ENCODE assay signal across 8 cellular contexts in genomic region chr9:100474082-100474949, GRCh38. TPM values are rescaled to one million over a fixed set of nuclear protein-coding genes. Genes with fewer than 3 reads are reported as not detected.
A peak's percentile ranks its signal among the peaks of the same experiment; 100 is the strongest.
DNase-seq lines count a peak whose midpoint lies in the region; ATAC-seq, FAIRE-seq and TF ChIP-seq lines count a peak whose summit lies in the region.

No MANE protein-coding gene starts in this region.

- peak overlapping the region; percentile 43 for H3K4me3 ChIP-seq in K562
- peak overlapping the region; percentile 60 for H3K4me3 ChIP-seq in lower lobe of right lung
- H3K4me3 ChIP-seq in uterus = peak overlapping the region; percentile 38 to 50

- TF ChIP-seq POLR2A in K562 (conservative IDR thresholded peaks at IDR 0.05) = no peak
- TF ChIP-seq POLR2A in uterus (IDR thresholded peaks at IDR 0.05) = no peak

- peaks cover 3% of the 10 kb centered on the region for H3K4me1 Mint-ChIP-seq in activated naive CD4-positive, alpha-beta T cell treated with anti-CD3 and anti-CD28 coated beads for 36 hours (ENCODE audit: low read depth)

- no peak overlapping the region for H2AFZ ChIP-seq in K562 (ENCODE audit: low read depth, low read length)

- TF ChIP-seq CTCF in K562 (IDR thresholded peaks at IDR 0.05 in 2 of 3, conservative IDR thresholded peaks at IDR 0.05 in 1 of 3; ENCODE audit: insufficient read depth in 2 of 3, low read depth in 1 of 3, low read length in 3 of 3) (no peak), lower lobe of right lung (IDR thresholded peaks at IDR 0.05) (no peak), uterus (IDR thresholded peaks at IDR 0.05) (no peak)

- no peak for ATAC-seq in K562
- ATAC-seq in lower lobe of right lung = no peak
- ATAC-seq in HG03196 (IDR thresholded peaks at IDR 0.05; ENCODE audit: unreplicated experiment) = no peak

- no peak for TF ChIP-seq RAD21 in K562 (CRISPR knock-in tag; conservative IDR thresholded peaks at IDR 0.05 in 1 of 2, IDR thresholded peaks at IDR 0.05 in 1 of 2)

- H3K27ac ChIP-seq in K562 (ENCODE audit: extremely low read depth, low read depth, low read length) (no peak overlapping the region), lower lobe of right lung (no peak overlapping the region), uterus (no peak overlapping the region)

- no TSS peak for BruUV-seq in K562 (replicated peaks; lab: Mats Ljungman, UMichigan)

- H3K36me3 ChIP-seq in K562 (ENCODE audit: control insufficient read depth, insufficient read depth, low read length) = no peaks in the 10 kb centered on the region
- H3K36me3 ChIP-seq in lower lobe of right lung = no peaks in the 10 kb centered on the region
- no peaks in the 10 kb centered on the region for H3K36me3 ChIP-seq in uterus

- no peaks in the 10 kb centered on the region for H3K9me3 Mint-ChIP-seq in activated naive CD4-positive, alpha-beta T cell treated with anti-CD3 and anti-CD28 coated beads for 36 hours

- H3K36me3 Mint-ChIP-seq in activated naive CD4-positive, alpha-beta T cell treated with anti-CD3 and anti-CD28 coated beads for 36 hours (ENCODE audit: low read depth) = no peaks in the 10 kb centered on the region

- H3K9ac ChIP-seq in K562 (ENCODE audit: insufficient read depth in 1 of 2, low read depth in 2 of 2, low read length in 2 of 2) = peak overlapping the region in 1 of 2 experiments; percentile 87; a peak in 1 of 4 replicates

- H3K27me3 ChIP-seq in K562 (ENCODE audit: control insufficient read depth in 2 of 2, insufficient read depth in 2 of 2, low read length in 2 of 2) (peaks cover 0 to 10% of the 10 kb centered on the region in 2 experiments; a peak in 4 of 5 replicates), lower lobe of right lung (ENCODE audit: low read depth) (peaks cover 16% of the 10 kb centered on the region), uterus (no peaks in the 10 kb centered on the region)

- no peak for TF ChIP-seq EP300 in K562 (IDR thresholded peaks at IDR 0.05; ENCODE audit: low read length)

- peak overlapping the region; percentile 46; the same call in 1 of the 2 replicates for H3K4me2 ChIP-seq in K562 (ENCODE audit: insufficient read depth, low read length)

- no peak for FAIRE-seq in K562 (lab: Jason Lieb, UNC)

- H3K4me1 ChIP-seq in K562 (replicated peaks in 1 of 2; ENCODE audit: control insufficient read depth in 2 of 2, insufficient read depth in 2 of 2, low read length in 2 of 2) = peaks cover 6 to 17% of the 10 kb centered on the region in 2 experiments; a peak in 4 of 5 replicates
- peaks cover 10% of the 10 kb centered on the region for H3K4me1 ChIP-seq in lower lobe of right lung
- H3K4me1 ChIP-seq in uterus = no peaks in the 10 kb centered on the region

- peak overlapping the region; percentile 41 for H3K4me3 Mint-ChIP-seq in activated naive CD4-positive, alpha-beta T cell treated with anti-CD3 and anti-CD28 coated beads for 36 hours

- peaks cover 20% of the 10 kb centered on the region for H3K27me3 Mint-ChIP-seq in activated naive CD4-positive, alpha-beta T cell treated with anti-CD3 and anti-CD28 coated beads for 36 hours (ENCODE audit: low read depth)

- DNase-seq in activated naive CD4-positive, alpha-beta T cell treated with anti-CD3 and anti-CD28 coated beads for 36 hours = no peak
- no peak for DNase-seq in activated naive CD4-positive, alpha-beta T cell treated with Interleukin-2 at 50 U/mL for 16 hours
- no peak for DNase-seq in K562 (ENCODE audit: extremely low read depth in 1 of 4, low spot score in 3 of 4)
- DNase-seq in lower lobe of right lung = no peak
- DNase-seq in uterus = no peak
- DNase-seq in HCEC 1CT = no peak
- DNase-seq in GM19238 (ENCODE audit: insufficient read length, low spot score) = no peak

- CTCF ChIA-PET in activated naive CD4-positive, alpha-beta T cell treated with anti-CD3 and anti-CD28 coated beads for 36 hours (lab: Charles Lee) = no interaction called here
- CTCF ChIA-PET in K562 (lab: Yijun Ruan, JAX; ENCODE audit: low intra/inter-chr PET ratio) = no interaction called here

- H3K9me3 ChIP-seq in K562 (replicated peaks; ENCODE audit: control insufficient read depth, insufficient read depth, low read depth, low read length) = no peaks in the 10 kb centered on the region; the same call in 1 of the 2 replicates
- no peaks in the 10 kb centered on the region for H3K9me3 ChIP-seq in lower lobe of right lung
- no peaks in the 10 kb centered on the region for H3K9me3 ChIP-seq in uterus

- POLR2A ChIA-PET in K562 (lab: Yijun Ruan, JAX) = interaction anchor here (0.5 kb wide), 1 partner anchor 18 kb away, joined by 4 read pairs; no protein-coding TSS in a partner anchor

- intact Hi-C loops in activated naive CD4-positive, alpha-beta T cell treated with anti-CD3 and anti-CD28 coated beads for 36 hours (cut with micrococcal nuclease) = loop anchor here (10.0 kb wide), 1 partner anchor 120 kb away; no protein-coding TSS in a partner anchor
- intact Hi-C loops in K562 (cut with micrococcal nuclease) (no loop called here), lower lobe of right lung (cut with DNase I) (no loop called here), uterus (cut with DNase I; ENCODE audit: low total_unique reads) (no loop called here)

- H3K9me1 ChIP-seq in K562 (ENCODE audit: control insufficient read depth, insufficient read depth, low read length) = no peaks in the 10 kb centered on the region

- in situ Hi-C loops in K562 (cut with MboI) = no loop called here

- 41% methylated on average over 14 of the region's 26 CpGs for WGBS in K562 (ENCODE audit: insufficient coverage, low coverage, missing lambda C conversion rate)

- H3K27ac Mint-ChIP-seq in activated naive CD4-positive, alpha-beta T cell treated with anti-CD3 and anti-CD28 coated beads for 36 hours = no peak overlapping the region

- no peaks in the 10 kb centered on the region for H3K79me2 ChIP-seq in K562 (ENCODE audit: control insufficient read depth, insufficient read depth, low read length)

- no peaks in the 10 kb centered on the region for H4K20me1 ChIP-seq in K562 (replicated peaks; ENCODE audit: control insufficient read depth, insufficient read depth, low read length)

TF ChIP-seq in K562, 482 proteins besides CTCF, POLR2A, EP300 and RAD21:
- TF ChIP-seq ZBTB7A (IDR thresholded peaks at IDR 0.05; ENCODE audit: borderline replicate concordance, control insufficient read depth, low read depth, low read length) = 0 out of 2 replicates have a peak, but pooled peaks have one; percentile 11
- no peak for TF ChIP-seq ZNF347 (CRISPR knock-in tag; IDR thresholded peaks at IDR 0.05; ENCODE audit: low read depth)

RNA-seq across cellular contexts. Expression of gene TMEFF1, which starts 1.4 kb away (rescaled TPM):
- under 1 TPM; 0.26 to 0.27 TPM for total RNA-seq in activated naive CD4-positive, alpha-beta T cell treated with anti-CD3 and anti-CD28 coated beads for 36 hours
- total RNA-seq in K562 (2011; cell fraction: chromatin; rRNA removed; ENCODE audit: low replicate concordance) = 0.19 and 0.32 TPM in 2 replicates
- not detected in 2 replicates for total RNA-seq in K562 (2011; cell fraction: nucleolus; rRNA removed)
- 0.37 TPM in 1 of 2 replicates, not detected in the other for total RNA-seq in K562 (2011; cell fraction: nucleoplasm; rRNA removed)
- total RNA-seq in K562 (2014; rRNA removed) (0.49 and 0.59 TPM in 2 replicates), K562 (2014; rRNA removed; fragmentation: Illumina TruSeq; extraction: Trizol) (0.11 TPM in 1 of 2 replicates, not detected in the other), K562 (2015; rRNA removed; fragmentation: Illumina TruSeq; extraction: Trizol) (0.07 TPM in 1 of 2 replicates, not detected in the other), K562 (2021) (0.83 and 1.1 TPM in 2 replicates), lower lobe of right lung (0.80 TPM), uterus (1 to 10 TPM in 1 of 4 donors, not detected in 3; 8.4 TPM)
- polyA plus RNA-seq in K562 (2011; rRNA removed) (0.04 and 0.08 TPM in 2 replicates), K562 (2014; fragmentation: Illumina TruSeq; extraction: Trizol) (0.30 and 0.40 TPM in 2 replicates), K562 (2014; fragmentation: Nextera tagmentation; extraction: Ambion mirVana) (not detected), K562 (2014; rRNA removed) (0.11 and 0.28 TPM in 2 replicates)
- polyA plus RNA-seq in K562 (2011; cell fraction: cytosol; rRNA removed) = 0.06 and 0.31 TPM in 2 replicates
- 0.06 and 0.28 TPM in 2 replicates for polyA plus RNA-seq in K562 (2011; cell fraction: nucleus; rRNA removed)
- polyA plus RNA-seq in K562 (2012) = 0.09 and 0.18 TPM in 2 replicates
- polyA minus RNA-seq in K562 (2011; rRNA and poly(A)+ RNA removed) = 0.18 TPM in 1 of 2 replicates, not detected in the other
- polyA minus RNA-seq in K562 (2011; cell fraction: cytosol; rRNA and poly(A)+ RNA removed) = 0.48 and 1.0 TPM in 2 replicates
- 0.11 TPM in 1 of 2 replicates, not detected in the other for polyA minus RNA-seq in K562 (2011; cell fraction: nucleus; rRNA and poly(A)+ RNA removed)

RNA-seq across cellular contexts. Expression of gene MSANTD3, which starts 47.4 kb away (rescaled TPM):
- total RNA-seq in activated naive CD4-positive, alpha-beta T cell treated with anti-CD3 and anti-CD28 coated beads for 36 hours = 10 to 100 TPM; 10.4 to 11.5 TPM
- total RNA-seq in K562 (2011; cell fraction: chromatin; rRNA removed; ENCODE audit: low replicate concordance) = 13.3 and 20.3 TPM in 2 replicates
- total RNA-seq in K562 (2011; cell fraction: nucleolus; rRNA removed) = 6.3 and 7.0 TPM in 2 replicates
- total RNA-seq in K562 (2011; cell fraction: nucleoplasm; rRNA removed) = 14.1 and 20.8 TPM in 2 replicates
- total RNA-seq in K562 (2014; rRNA removed) (25.8 and 28.7 TPM in 2 replicates), K562 (2014; rRNA removed; fragmentation: Illumina TruSeq; extraction: Trizol) (22.0 and 24.3 TPM in 2 replicates), K562 (2015; rRNA removed; fragmentation: Illumina TruSeq; extraction: Trizol) (24.0 and 24.6 TPM in 2 replicates), K562 (2021) (22.1 and 22.3 TPM in 2 replicates), lower lobe of right lung (20.2 TPM), uterus (10 to 100 TPM in 3 of 4 donors, 1 to 10 TPM in 1; 7.4 to 28.1 (median 20.2) TPM)
- polyA plus RNA-seq in K562 (2011; rRNA removed) (12.4 and 16.0 TPM in 2 replicates), K562 (2014; fragmentation: Illumina TruSeq; extraction: Trizol) (20.6 and 26.6 TPM in 2 replicates), K562 (2014; fragmentation: Nextera tagmentation; extraction: Ambion mirVana) (1 to 10 TPM; 9.4 to 9.6 TPM), K562 (2014; rRNA removed) (22.8 and 27.3 TPM in 2 replicates)
- polyA plus RNA-seq in K562 (2011; cell fraction: cytosol; rRNA removed) = 8.6 and 9.9 TPM in 2 replicates
- polyA plus RNA-seq in K562 (2011; cell fraction: nucleus; rRNA removed) = 8.3 and 8.9 TPM in 2 replicates
- polyA plus RNA-seq in K562 (2012) = 15.4 and 16.9 TPM in 2 replicates
- polyA minus RNA-seq in K562 (2011; rRNA and poly(A)+ RNA removed) = 16.3 TPM in 2 replicates
- 5.7 and 10.7 TPM in 2 replicates for polyA minus RNA-seq in K562 (2011; cell fraction: cytosol; rRNA and poly(A)+ RNA removed)
- 3.8 and 5.8 TPM in 2 replicates for polyA minus RNA-seq in K562 (2011; cell fraction: nucleus; rRNA and poly(A)+ RNA removed)
